22 cellular contexts compared by ENCODE assay signal in genomic region chr16:8645831-8646230, GRCh38.
"Had no signal": no experiment of that assay in that cellular context is flagged by ENCODE, and none has a peak within 500 bp of the region (broad histone marks: within the 10 kb centered on the region; RNA-seq: fewer than 3 reads in every experiment).

No MANE protein-coding gene starts in this region.

- H3K4me3 ChIP-seq: ascending aorta, breast epithelium, dorsolateral prefrontal cortex, esophagus muscularis mucosa, transverse colon, vagina had no signal

- ATAC-seq: activated CD4-positive, CD25-positive, alpha-beta regulatory T cell treated with anti-CD3 and anti-CD28 coated beads, Interleukin-2, amount 50 U/mL, for 24 hours; activated CD8-positive, alpha-beta T cell treated with anti-CD3 and anti-CD28 coated beads for 36 hours; natural killer cell had no signal

- H3K27ac Mint-ChIP-seq: memory B cell had no signal

- H3K9me3 Mint-ChIP-seq: activated CD8-positive, alpha-beta T cell treated with anti-CD3 and anti-CD28 coated beads for 36 hours; endodermal cell; memory B cell; natural killer cell had no signal

- H3K4me3 Mint-ChIP-seq: activated CD8-positive, alpha-beta T cell treated with anti-CD3 and anti-CD28 coated beads for 36 hours; endodermal cell; memory B cell; natural killer cell had no signal

- H3K27ac ChIP-seq: ascending aorta, breast epithelium, dorsolateral prefrontal cortex, esophagus muscularis mucosa, transverse colon, vagina had no signal

- H3K27me3 Mint-ChIP-seq: activated CD8-positive, alpha-beta T cell treated with anti-CD3 and anti-CD28 coated beads for 36 hours; memory B cell had no signal

- DNase-seq: activated CD8-positive, alpha-beta T cell treated with anti-CD3 and anti-CD28 coated beads for 36 hours; activated gamma-delta T cell treated with Interleukin-2 at 50 U/mL for 16 hours; activated T-cell treated with anti-CD3 and anti-CD28 coated beads, Interleukin-2, amount 50 U/mL, for 48 hours; dorsolateral prefrontal cortex; endodermal cell; hypothalamus; kidney glomerular epithelial cell; left ventricle myocardium superior; natural killer cell; posterior cingulate gyrus; stimulated activated CD4-positive, alpha-beta T cell treated with anti-CD3 and anti-CD28 coated beads, Interleukin-15, amount 100 ng/mL, for 24 hours; stimulated activated CD4-positive, alpha-beta T cell treated with anti-CD3 and anti-CD28 coated beads, Interleukin-4, amount 100 ng/mL, for 1 hour; stimulated activated naive CD4-positive, alpha-beta T cell; SW 1271; T1000; transverse colon had no signal

- H3K27me3 ChIP-seq: ascending aorta, breast epithelium, dorsolateral prefrontal cortex, esophagus muscularis mucosa, transverse colon, vagina had no signal

- H3K4me1 Mint-ChIP-seq: endodermal cell had no signal
